ENCODE assay signal across 13 cellular contexts in the genomic region with DNA sequence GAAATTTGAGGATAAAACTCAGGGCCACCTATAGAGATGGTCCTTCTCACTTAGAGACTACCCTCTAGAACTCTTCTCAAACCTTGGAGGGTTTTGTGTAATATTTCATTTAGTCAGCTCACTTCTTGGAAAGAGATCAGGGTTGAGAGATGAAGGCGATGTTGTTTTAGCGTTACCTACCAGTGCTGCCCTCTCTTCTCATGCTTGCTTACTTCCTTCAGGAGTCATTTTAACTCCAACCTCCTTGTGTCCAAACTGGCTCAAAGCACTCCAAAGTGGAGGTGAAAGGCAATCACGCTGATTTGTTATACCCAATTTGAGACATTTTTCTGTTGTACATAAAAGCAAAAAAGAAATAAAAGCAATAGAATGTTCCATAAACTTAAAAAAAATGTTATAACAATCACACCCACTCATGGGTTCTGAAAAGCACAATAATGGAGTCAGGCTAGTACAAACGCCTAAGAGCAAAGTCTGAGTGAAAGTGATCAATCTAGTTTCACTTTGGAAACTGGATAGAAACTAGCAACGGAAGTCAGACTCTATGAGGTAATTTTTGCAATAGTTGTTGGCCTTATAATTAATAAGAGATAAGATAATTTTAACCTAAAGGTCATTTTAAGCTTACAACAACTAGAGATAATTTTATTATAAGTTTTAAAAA.
DNase-seq lines count a peak whose midpoint lies in the region; ATAC-seq, FAIRE-seq and TF ChIP-seq lines count a peak whose summit lies in the region.
"Had no signal": no experiment of that assay in that cellular context is flagged by ENCODE, and none has a peak within 500 bp of the region (broad histone marks: within the 10 kb centered on the region; RNA-seq: fewer than 3 reads in every experiment).

No MANE protein-coding gene starts in this region.

- no peaks in the 10 kb centered on the region for H3K9me3 Mint-ChIP-seq in activated T-cell treated with anti-CD3 and anti-CD28 coated beads, Interleukin-2, amount 50 U/mL, for 72 hours

- H4K20me1 ChIP-seq in Karpas-422 (ENCODE audit: insufficient read depth, low read depth, low read length) = no peaks in the 10 kb centered on the region

- no peak overlapping the region for H3K9ac ChIP-seq in Karpas-422 (ENCODE audit: low read length)

- intact Hi-C loops in heart left ventricle (cut with DNase I) = loop anchor here in 1 of 10 donors (10.0 kb wide), 1 partner anchor 85 kb away; no protein-coding TSS in a partner anchor

- peak; percentile 86 to 88 for ATAC-seq in activated T-cell treated with anti-CD3 and anti-CD28 coated beads, Interleukin-2, amount 50 U/mL, for 72 hours (replicated peaks in 1 of 2)
- no peak for ATAC-seq in heart left ventricle

- H3K4me3 ChIP-seq in effector memory CD4-positive, alpha-beta T cell (ENCODE audit: insufficient read depth, low read depth, low read length, poor library complexity, severe bottlenecking) = peak overlapping the region; percentile 50
- H3K4me3 ChIP-seq in thymus (ENCODE audit: low read length) (no peak overlapping the region), Karpas-422 (ENCODE audit: low read length) (no peak overlapping the region), heart left ventricle (no peak overlapping the region)

- H3K4me1 ChIP-seq in effector memory CD4-positive, alpha-beta T cell (ENCODE audit: control insufficient read depth, insufficient read depth, low read length, poor library complexity, severe bottlenecking) = no peaks in the 10 kb centered on the region
- H3K4me1 ChIP-seq in thymus (ENCODE audit: control insufficient read depth, insufficient read depth, low read length) (no peaks in the 10 kb centered on the region), Karpas-422 (ENCODE audit: low read length) (peaks cover 7% of the 10 kb centered on the region; the same call in 1 of the 2 replicates), heart left ventricle (peaks cover 0 to 30% (median 0%) of the 10 kb centered on the region in 12 donors)

- WGBS in thymus = 92% methylated on average over 5 of the region's 5 CpGs
- 84 to 87% (median 85%) methylated on average over 5 of the region's 5 CpGs for WGBS in heart left ventricle, 4 donors

- H3K36me3 Mint-ChIP-seq in activated T-cell treated with anti-CD3 and anti-CD28 coated beads, Interleukin-2, amount 50 U/mL, for 72 hours (ENCODE audit: insufficient read depth in 2 of 2) = peaks cover 0 to 5% of the 10 kb centered on the region in 2 donors

- H3K27me3 ChIP-seq in effector memory CD4-positive, alpha-beta T cell (replicated peaks; ENCODE audit: control insufficient read depth, insufficient read depth, low read length, poor library complexity, severe bottlenecking) = no peaks in the 10 kb centered on the region
- H3K27me3 ChIP-seq in thymus (ENCODE audit: control insufficient read depth, insufficient read depth) (no peaks in the 10 kb centered on the region), Karpas-422 (ENCODE audit: low read length) (no peaks in the 10 kb centered on the region), heart left ventricle (no peaks in the 10 kb centered on the region)

- TF ChIP-seq CTCF in heart left ventricle (IDR thresholded peaks at IDR 0.05) = no peak

- no peak for DNase-seq in activated T-cell treated with anti-CD3 and anti-CD28 coated beads, Interleukin-2, amount 50 U/mL, for 72 hours
- no peak for DNase-seq in activated T-cell treated with anti-CD3 and anti-CD28 coated beads for 4 hours
- peak; percentile 26 for DNase-seq in MV-4-11 (lab: John Stamatoyannopoulos, UW)
- no peak for DNase-seq in effector memory CD4-positive, alpha-beta T cell
- no peak for DNase-seq in HTR-8/SVneo (ENCODE audit: insufficient read length, low spot score)
- DNase-seq in Karpas-422 = no peak
- no peak for DNase-seq in heart left ventricle
- DNase-seq: H9; NCI-H69; stimulated activated CD4-positive, alpha-beta T cell treated with anti-CD3 and anti-CD28 coated beads, Interleukin-4, amount 100 ng/mL, for 1 hour had no signal

- FAIRE-seq in HTR-8/SVneo (lab: Jason Lieb, UNC) = no peak
- FAIRE-seq: frontal cortex, TTC549 had no signal

- peak overlapping the region; percentile 97 for H3K27ac Mint-ChIP-seq in activated T-cell treated with anti-CD3 and anti-CD28 coated beads, Interleukin-2, amount 50 U/mL, for 72 hours

- peak overlapping the region; percentile 56 for H3K27ac ChIP-seq in effector memory CD4-positive, alpha-beta T cell (ENCODE audit: insufficient read depth, low read length, poor library complexity, severe bottlenecking)
- H3K27ac ChIP-seq in thymus (ENCODE audit: low read depth) (peak overlapping the region; percentile 4), Karpas-422 (ENCODE audit: low read length) (no peak overlapping the region), heart left ventricle (peak overlapping the region in 1 of 12 donors; percentile 54)

- H3K4me1 Mint-ChIP-seq in activated T-cell treated with anti-CD3 and anti-CD28 coated beads, Interleukin-2, amount 50 U/mL, for 72 hours (ENCODE audit: low read depth) = peaks cover 44% of the 10 kb centered on the region

- H3K9me2 ChIP-seq in Karpas-422 (replicated peaks; ENCODE audit: insufficient read depth, low read length) = no peaks in the 10 kb centered on the region

- H3K79me2 ChIP-seq in Karpas-422 (ENCODE audit: low read length) = peaks cover 61% of the 10 kb centered on the region

- no peaks in the 10 kb centered on the region for H3K36me3 ChIP-seq in effector memory CD4-positive, alpha-beta T cell (ENCODE audit: control insufficient read depth, insufficient read depth, low read length)
- H3K36me3 ChIP-seq in thymus (ENCODE audit: control insufficient read depth, insufficient read depth) = peaks cover 12% of the 10 kb centered on the region
- 0 out of 2 replicates have a peak, but pooled peaks cover 3% of the 10 kb centered on the region for H3K36me3 ChIP-seq in Karpas-422 (ENCODE audit: insufficient read depth, low read length)
- peaks cover 0 to 12% (median 0%) of the 10 kb centered on the region in 9 donors for H3K36me3 ChIP-seq in heart left ventricle

- H3K4me2 ChIP-seq in Karpas-422 (ENCODE audit: low read depth, low read length, poor library complexity, severe bottlenecking) = no peak overlapping the region

- H3K4me3 Mint-ChIP-seq in activated T-cell treated with anti-CD3 and anti-CD28 coated beads, Interleukin-2, amount 50 U/mL, for 72 hours = peak overlapping the region; percentile 66 to 91
- H3K4me3 Mint-ChIP-seq: H9 had no signal

- no peaks in the 10 kb centered on the region for H3K27me3 Mint-ChIP-seq in activated T-cell treated with anti-CD3 and anti-CD28 coated beads, Interleukin-2, amount 50 U/mL, for 72 hours (ENCODE audit: low read depth)

- no peak for TF ChIP-seq POLR2A in heart left ventricle (IDR thresholded peaks at IDR 0.05)

- no peaks in the 10 kb centered on the region for H3K9me3 ChIP-seq in effector memory CD4-positive, alpha-beta T cell (ENCODE audit: control insufficient read depth, low read length)
- H3K9me3 ChIP-seq in thymus (ENCODE audit: control insufficient read depth) = no peaks in the 10 kb centered on the region
- no peaks in the 10 kb centered on the region; the same call in 1 of the 2 replicates for H3K9me3 ChIP-seq in Karpas-422 (ENCODE audit: low read length)
- peaks cover 0 to 4% (median 0%) of the 10 kb centered on the region in 12 donors for H3K9me3 ChIP-seq in heart left ventricle

- no peak overlapping the region for H2AFZ ChIP-seq in Karpas-422 (ENCODE audit: low read length)

Comparison
In these comparisons a context has a peak if more than half of its experiments do, and no peak if none do; other contexts are left out.
1. ATAC-seq: peak in activated T-cell treated with anti-CD3 and anti-CD28 coated beads, Interleukin-2, amount 50 U/mL, for 72 hours (2 of 2); none in heart left ventricle (0 of 4).